Comparison of ENCODE assay signal across 30 cellular contexts in genomic region chr3:168419091-168419490, GRCh38.
"Had no signal": no experiment of that assay in that cellular context is flagged by ENCODE, and none has a peak within 500 bp of the region (broad histone marks: within the 10 kb centered on the region; RNA-seq: fewer than 3 reads in every experiment).

No MANE protein-coding gene starts in this region.

- ATAC-seq: naive thymus-derived CD4-positive, alpha-beta T cell; natural killer cell; pancreas; psoas muscle; right cardiac atrium; stimulated activated memory B cell treated with anti-CD40 and anti-IgM and Interleukin-4, amounts not matched to agents 10 μg/mL and 1 μg/mL and 100 μg/mL, for 72 hours; stimulated activated naive CD8-positive, alpha-beta T cell treated with anti-CD3 and anti-CD28 coated beads, Interleukin-15, amount 100 ng/mL, for 72 hours; stimulated activated naive CD8-positive, alpha-beta T cell treated with anti-CD3 and anti-CD28 coated beads, Interleukin-15, Interleukin-2, amounts not matched to agents 100 U/mL and 50 U/mL, for 24 hours had no signal

- H3K9me3 Mint-ChIP-seq: nephron; stimulated activated naive CD8-positive, alpha-beta T cell treated with anti-CD3 and anti-CD28 coated beads, Interleukin-15, amount 100 ng/mL, for 72 hours had no signal

- H3K27ac Mint-ChIP-seq: naive thymus-derived CD4-positive, alpha-beta T cell; natural killer cell; nephron; neural progenitor cell; stimulated activated memory B cell treated with anti-CD40 and anti-IgM and Interleukin-4, amounts not matched to agents 10 μg/mL and 1 μg/mL and 100 μg/mL, for 72 hours; stimulated activated naive CD8-positive, alpha-beta T cell treated with anti-CD3 and anti-CD28 coated beads, Interleukin-15, amount 100 ng/mL, for 72 hours had no signal

- H3K27ac ChIP-seq: neural progenitor cell, pancreas, psoas muscle, right lobe of liver, sigmoid colon, spleen, suprapubic skin, testis, tibial artery, transverse colon, upper lobe of left lung, vagina had no signal

- H3K4me1 Mint-ChIP-seq: naive thymus-derived CD4-positive, alpha-beta T cell; natural killer cell; nephron; stimulated activated memory B cell treated with anti-CD40 and anti-IgM and Interleukin-4, amounts not matched to agents 10 μg/mL and 1 μg/mL and 100 μg/mL, for 72 hours; stimulated activated naive CD8-positive, alpha-beta T cell treated with anti-CD3 and anti-CD28 coated beads, Interleukin-15, amount 100 ng/mL, for 72 hours had no signal

- H3K27me3 Mint-ChIP-seq: naive thymus-derived CD4-positive, alpha-beta T cell; progenitor cell of endocrine pancreas; stimulated activated memory B cell treated with anti-CD40 and anti-IgM and Interleukin-4, amounts not matched to agents 10 μg/mL and 1 μg/mL and 100 μg/mL, for 72 hours; stimulated activated naive CD8-positive, alpha-beta T cell treated with anti-CD3 and anti-CD28 coated beads, Interleukin-15, amount 100 ng/mL, for 72 hours had no signal

- H3K36me3 Mint-ChIP-seq: naive thymus-derived CD4-positive, alpha-beta T cell; natural killer cell; stimulated activated memory B cell treated with anti-CD40 and anti-IgM and Interleukin-4, amounts not matched to agents 10 μg/mL and 1 μg/mL and 100 μg/mL, for 72 hours had no signal

- H3K9me3 ChIP-seq: pancreas, psoas muscle, right lobe of liver, sigmoid colon, spleen, suprapubic skin, testis, tibial artery, transverse colon, upper lobe of left lung, vagina had no signal

- H3K4me3 Mint-ChIP-seq: naive thymus-derived CD4-positive, alpha-beta T cell; natural killer cell; nephron; neural progenitor cell; stimulated activated memory B cell treated with anti-CD40 and anti-IgM and Interleukin-4, amounts not matched to agents 10 μg/mL and 1 μg/mL and 100 μg/mL, for 72 hours; stimulated activated naive CD8-positive, alpha-beta T cell treated with anti-CD3 and anti-CD28 coated beads, Interleukin-15, amount 100 ng/mL, for 72 hours had no signal

- H3K36me3 ChIP-seq: neural progenitor cell, pancreas, right lobe of liver, sigmoid colon, spleen, suprapubic skin, tibial artery, transverse colon, upper lobe of left lung, vagina had no signal

- H3K4me1 ChIP-seq: pancreas, psoas muscle, right lobe of liver, sigmoid colon, spleen, suprapubic skin, testis, tibial artery, transverse colon, upper lobe of left lung, vagina had no signal

- DNase-seq: naive thymus-derived CD4-positive, alpha-beta T cell; natural killer cell; occipital lobe; pancreas; posterior cingulate gyrus; psoas muscle; right cardiac atrium; right lobe of liver; sigmoid colon; small intestine; spleen; stimulated activated CD4-positive, alpha-beta T cell treated with anti-CD3 and anti-CD28 coated beads, Interleukin-12 subunit alpha, Interleukin-12 subunit beta, amount 100 ng/mL, for 4 hours; stimulated activated CD4-positive, alpha-beta T cell treated with anti-CD3 and anti-CD28 coated beads, Interleukin-1b, Interleukin-23, amount 100 ng/mL, for 48 hours; stimulated activated CD4-positive, alpha-beta T cell treated with anti-CD3 and anti-CD28 coated beads, Interleukin-4, amount 100 ng/mL, for 1 hour; stimulated activated CD4-positive, alpha-beta T cell treated with anti-CD3 and anti-CD28 coated beads, Interleukin-4, amount 100 ng/mL, for 4 hours; stimulated activated CD8-positive, alpha-beta memory T cell treated with anti-CD3 and anti-CD28 coated beads, Interleukin-4, amount 100 ng/mL, for 48 hours; stimulated activated naive CD4-positive, alpha-beta T cell; stimulated activated naive CD8-positive, alpha-beta T cell treated with anti-CD3 and anti-CD28 coated beads, Interleukin-15, amount 100 ng/mL, for 72 hours; stimulated activated naive CD8-positive, alpha-beta T cell treated with anti-CD3 and anti-CD28 coated beads, Interleukin-15, Interleukin-2, amounts not matched to agents 100 U/mL and 50 U/mL, for 24 hours; substantia nigra; testis; tibial artery; transverse colon; upper lobe of left lung had no signal

- H3K9ac ChIP-seq: neural progenitor cell had no signal

- H3K4me3 ChIP-seq: neural progenitor cell, pancreas, psoas muscle, right lobe of liver, sigmoid colon, spleen, suprapubic skin, testis, tibial artery, transverse colon, upper lobe of left lung, vagina had no signal

- H3K27me3 ChIP-seq: neural progenitor cell, pancreas, right lobe of liver, sigmoid colon, spleen, suprapubic skin, testis, tibial artery, transverse colon, upper lobe of left lung, vagina had no signal

- H2AFZ ChIP-seq: neural progenitor cell had no signal
